ENCODE assay signal across 20 cellular contexts in genomic region chr11:770642-771616, GRCh38. TPM values are rescaled to one million over a fixed set of nuclear protein-coding genes. Genes with fewer than 3 reads are reported as not detected.
DNase-seq lines count a peak whose midpoint lies in the region; ATAC-seq, FAIRE-seq and TF ChIP-seq lines count a peak whose summit lies in the region.
"Had no signal": no experiment of that assay in that cellular context is flagged by ENCODE, and none has a peak within 500 bp of the region (broad histone marks: within the 10 kb centered on the region; RNA-seq: fewer than 3 reads in every experiment).

No MANE protein-coding gene starts in this region.

- H3K27me3 ChIP-seq in right cardiac atrium (ENCODE audit: control insufficient read depth, insufficient read depth) (no peaks in the 10 kb centered on the region), bronchial epithelial cell (ENCODE audit: control insufficient read depth, insufficient read depth, low read length) (no peaks in the 10 kb centered on the region), lower lobe of right lung (ENCODE audit: low read depth) (no peaks in the 10 kb centered on the region), upper lobe of right lung (no peaks in the 10 kb centered on the region), left lung (no peaks in the 10 kb centered on the region)

- DNase-seq in right cardiac atrium: peak in 2 of 3 donors; percentile 47 to 57
- DNase-seq in left cardiac atrium: no peak
- no peak for DNase-seq in bronchial epithelial cell (ENCODE audit: low read depth)
- peak; percentile 45 for DNase-seq in lower lobe of right lung
- peak; percentile 57 for DNase-seq in upper lobe of right lung
- DNase-seq in effector CD8-positive, alpha-beta T cell (lab: John Stamatoyannopoulos, UW): no peak
- DNase-seq in NCI-H1105 treated with DMSO at 0.1 percent for 48 hours (lab: John Stamatoyannopoulos, UW): no peak
- DNase-seq in left lung: no peak
- DNase-seq: 8988T, H7, NCI-H1105, NCI-H1694 treated with DMSO at 0.1 percent for 48 hours, NCI-H2107, NCI-H2227 treated with DMSO at 0.1 percent for 48 hours, NCI-H510A treated with DMSO at 0.1 percent for 48 hours, NCI-H774, PC-3, RPMI8226 had no signal

- intact Hi-C loops in right cardiac atrium (cut with DNase I) (no loop called here), left cardiac atrium (cut with DNase I) (no loop called here), lower lobe of right lung (cut with DNase I) (no loop called here), upper lobe of right lung (cut with DNase I) (no loop called here), left lung (cut with DNase I) (no loop called here)

- H3K4me1 ChIP-seq in right cardiac atrium (ENCODE audit: control insufficient read depth, insufficient read depth, low read length): peaks cover 4% of the 10 kb centered on the region
- H3K4me1 ChIP-seq in lower lobe of right lung: peaks cover 12% of the 10 kb centered on the region
- H3K4me1 ChIP-seq in upper lobe of right lung: peaks cover 10% of the 10 kb centered on the region
- H3K4me1 ChIP-seq in left lung: peaks cover 2 to 20% of the 10 kb centered on the region in 2 donors

- ATAC-seq in right cardiac atrium (no peak), left cardiac atrium (no peak), lower lobe of right lung (no peak), upper lobe of right lung (peak; percentile 2), left lung (no peak)
- ATAC-seq: PC-3 had no signal

- H3K9me3 ChIP-seq in right cardiac atrium (ENCODE audit: control insufficient read depth, low read length): no peaks in the 10 kb centered on the region
- H3K9me3 ChIP-seq in lower lobe of right lung: no peaks in the 10 kb centered on the region
- no peaks in the 10 kb centered on the region for H3K9me3 ChIP-seq in upper lobe of right lung
- no peaks in the 10 kb centered on the region for H3K9me3 ChIP-seq in left lung

- H3K27ac ChIP-seq in right cardiac atrium (ENCODE audit: low read length) (no peak overlapping the region), lower lobe of right lung (no peak overlapping the region), upper lobe of right lung (no peak overlapping the region), left lung (no peak overlapping the region)

- TF ChIP-seq CTCF in bronchial epithelial cell (IDR thresholded peaks at IDR 0.05; ENCODE audit: insufficient read depth, low read length, severe bottlenecking) (no peak), lower lobe of right lung (IDR thresholded peaks at IDR 0.05) (no peak), upper lobe of right lung (IDR thresholded peaks at IDR 0.05) (no peak), left lung (IDR thresholded peaks at IDR 0.05) (no peak)

- peak; percentile 93 for FAIRE-seq in bronchial epithelial cell (lab: Jason Lieb, UNC)
- FAIRE-seq: G401.6, HTR-8/SVneo had no signal

- H3K4me3 ChIP-seq in right cardiac atrium (ENCODE audit: low read length): no peak overlapping the region
- H3K4me3 ChIP-seq in bronchial epithelial cell (ENCODE audit: low read depth, low read length): no peak overlapping the region
- H3K4me3 ChIP-seq in lower lobe of right lung: no peak overlapping the region
- H3K4me3 ChIP-seq in upper lobe of right lung: no peak overlapping the region
- H3K4me3 ChIP-seq in left lung: no peak overlapping the region

- WGBS in right cardiac atrium: 89% methylated on average over 32 of the region's 32 CpGs

- H3K36me3 ChIP-seq in bronchial epithelial cell (ENCODE audit: control insufficient read depth, insufficient read depth, low read length) (peaks cover 57% of the 10 kb centered on the region), lower lobe of right lung (peaks cover 60% of the 10 kb centered on the region), upper lobe of right lung (peaks cover 46% of the 10 kb centered on the region), left lung (peaks cover 0 to 70% of the 10 kb centered on the region in 2 donors)

RNA-seq across cellular contexts. Expression of gene GATD1, which starts 6.4 kb away (rescaled TPM):
- total RNA-seq in right cardiac atrium (10 to 100 TPM; 30.0 to 34.5 (median 30.8) TPM), left cardiac atrium (10 to 100 TPM; 29.8 to 43.5 TPM), bronchial epithelial cell (17.9 and 18.7 TPM in 2 replicates), lower lobe of right lung (46.7 TPM), upper lobe of right lung (62.5 TPM), left lung (10 to 100 TPM; 57.9 to 63.7 TPM)
- 26.7 TPM for polyA plus RNA-seq in right cardiac atrium

RNA-seq across cellular contexts. Expression of gene CEND1, which starts 19.0 kb away (rescaled TPM):
- total RNA-seq in right cardiac atrium (under 1 TPM in 3 of 4 donors, not detected in 1; 0.15 to 0.37 (median 0.28) TPM), left cardiac atrium (under 1 TPM in 1 of 2 donors, not detected in 1; 0.58 TPM), bronchial epithelial cell (not detected in 2 replicates), lower lobe of right lung (not detected), upper lobe of right lung (not detected), left lung (under 1 TPM in 1 of 2 donors, not detected in 1; 0.47 TPM)
- 0.59 TPM for polyA plus RNA-seq in right cardiac atrium
- total RNA-seq: PC-3 had no signal

RNA-seq across cellular contexts. Expression of gene TALDO1, which starts 23.7 kb away (rescaled TPM):
- total RNA-seq in right cardiac atrium: 10 to 100 TPM; 84.7 to 99.9 (median 94.9) TPM
- polyA plus RNA-seq in right cardiac atrium: 82.3 TPM
- 100 to 1,000 TPM; 107 to 121 TPM for total RNA-seq in left cardiac atrium
- total RNA-seq in bronchial epithelial cell: 251 and 253 TPM in 2 replicates
- 218 TPM for total RNA-seq in lower lobe of right lung
- total RNA-seq in upper lobe of right lung: 196 TPM
- 100 to 1,000 TPM; 206 to 322 TPM for total RNA-seq in left lung

RNA-seq across cellular contexts. Expression of gene SLC25A22, which starts 27.2 kb away (rescaled TPM):
- total RNA-seq in right cardiac atrium (1 to 10 TPM; 3.8 to 9.0 (median 6.5) TPM), left cardiac atrium (10 to 100 TPM in 1 of 2 donors, 1 to 10 TPM in 1; 6.5 to 11.6 TPM), bronchial epithelial cell (4.4 and 5.3 TPM in 2 replicates), lower lobe of right lung (18.2 TPM), upper lobe of right lung (20.8 TPM), left lung (10 to 100 TPM; 28.9 to 29.4 TPM)
- polyA plus RNA-seq in right cardiac atrium: 4.1 TPM

RNA-seq across cellular contexts. Expression of gene PIDD1, which starts 34.1 kb away (rescaled TPM):
- total RNA-seq in right cardiac atrium (1 to 10 TPM; 5.6 to 9.6 (median 8.9) TPM), left cardiac atrium (1 to 10 TPM; 8.5 to 9.1 TPM), bronchial epithelial cell (4.4 and 5.0 TPM in 2 replicates), lower lobe of right lung (12.6 TPM), upper lobe of right lung (13.1 TPM), left lung (10 to 100 TPM; 13.8 to 18.6 TPM)
- polyA plus RNA-seq in right cardiac atrium: 10.4 TPM

Comparison
In these comparisons a context has a peak if more than half of its experiments do, and no peak if none do; other contexts are left out.
1. DNase-seq: peak in right cardiac atrium (2 of 3), lower lobe of right lung (single experiment) and upper lobe of right lung (single experiment); none in left cardiac atrium (single experiment), bronchial epithelial cell (single experiment), effector CD8-positive, alpha-beta T cell (single experiment), NCI-H1105 treated with DMSO at 0.1 percent for 48 hours (single experiment) and left lung (0 of 2).